Comparison of ENCODE assay signal across 24 cellular contexts in genomic region chr2:138415891-138416494, GRCh38.
DNase-seq lines count a peak whose midpoint lies in the region; ATAC-seq and TF ChIP-seq lines count a peak whose summit lies in the region.
"Had no signal": no experiment of that assay in that cellular context is flagged by ENCODE, and none has a peak within 500 bp of the region (broad histone marks: within the 10 kb centered on the region; RNA-seq: fewer than 3 reads in every experiment).

No MANE protein-coding gene starts in this region.

- no peak for ATAC-seq in HG03469 (IDR thresholded peaks at IDR 0.05; ENCODE audit: unreplicated experiment)
- ATAC-seq in naive thymus-derived CD4-positive, alpha-beta T cell, result no peak
- ATAC-seq: activated CD4-positive, alpha-beta T cell treated with anti-CD3 and anti-CD28 coated beads for 36 hours; activated naive CD4-positive, alpha-beta T cell treated with anti-CD3 and anti-CD28 coated beads, Interleukin-2, amount 50 U/mL, for 72 hours; GM12878; GM23338; left lung had no signal

- intact Hi-C loops in Calu3 (cut with micrococcal nuclease; ENCODE audit: unreplicated experiment) (no loop called here), CD14-positive monocyte (cut with micrococcal nuclease) (no loop called here)
- intact Hi-C loops in naive thymus-derived CD4-positive, alpha-beta T cell (cut with micrococcal nuclease), result no loop called here

- DNase-seq in Calu3, result no peak
- DNase-seq in HT1080 (ENCODE audit: low read depth), result peak; percentile 29
- peak; percentile 53 for DNase-seq in amniotic epithelial cell (ENCODE audit: low read depth)
- DNase-seq in fibroblast of mammary gland (ENCODE audit: low read depth), result peak; percentile 42
- no peak for DNase-seq in hepatocyte (ENCODE audit: low spot score)
- no peak for DNase-seq in CD14-positive monocyte (ENCODE audit: low spot score)
- DNase-seq in naive thymus-derived CD4-positive, alpha-beta T cell, result no peak
- DNase-seq: activated CD4-positive, alpha-beta T cell treated with anti-CD3 and anti-CD28 coated beads for 36 hours; DMS 273 treated with DMSO at 0.1 percent for 48 hours; Kasumi-1; left lung; midbrain; NCI-H1092 treated with DMSO at 0.1 percent for 48 hours; NCI-H2081; NCI-H510A; sigmoid colon had no signal

- POLR2A ChIA-PET in naive thymus-derived CD4-positive, alpha-beta T cell (lab: Charles Lee), result no interaction called here

- 61% methylated on average over 5 of the region's 5 CpGs for WGBS in hepatocyte (ENCODE audit: low lambda C conversion rate, missing lambda C conversion rate)

- H3K9me3 ChIP-seq in hepatocyte (ENCODE audit: low read depth), result no peaks in the 10 kb centered on the region
- peaks cover 0 to 18% (median 0%) of the 10 kb centered on the region in 3 experiments for H3K9me3 ChIP-seq in naive thymus-derived CD4-positive, alpha-beta T cell (ENCODE audit: control insufficient read depth in 2 of 3, low read length in 3 of 3)
- H3K9me3 ChIP-seq: sigmoid colon, suprapubic skin, vagina had no signal

- H3K4me3 Mint-ChIP-seq in Calu3 (ENCODE audit: low read depth, unreplicated experiment), result peak overlapping the region; percentile 43
- no peak overlapping the region for H3K4me3 Mint-ChIP-seq in CD14-positive monocyte
- no peak overlapping the region for H3K4me3 Mint-ChIP-seq in naive thymus-derived CD4-positive, alpha-beta T cell
- H3K4me3 Mint-ChIP-seq: activated CD4-positive, alpha-beta T cell treated with anti-CD3 and anti-CD28 coated beads for 36 hours; brain; dendritic cell treated with granulocyte-macrophage colony-stimulating factor and Interleukin-4, amounts not matched to agents 40 ng/mL and 50 ng/mL, for 4 days; GM23338 had no signal

- peak overlapping the region; percentile 69 for H3K27ac Mint-ChIP-seq in Calu3 (ENCODE audit: unreplicated experiment)
- no peak overlapping the region for H3K27ac Mint-ChIP-seq in CD14-positive monocyte
- no peak overlapping the region for H3K27ac Mint-ChIP-seq in naive thymus-derived CD4-positive, alpha-beta T cell
- H3K27ac Mint-ChIP-seq: activated CD4-positive, alpha-beta T cell treated with anti-CD3 and anti-CD28 coated beads for 36 hours; activated naive CD4-positive, alpha-beta T cell treated with anti-CD3 and anti-CD28 coated beads, Interleukin-2, amount 50 U/mL, for 72 hours; brain; dendritic cell treated with granulocyte-macrophage colony-stimulating factor and Interleukin-4, amounts not matched to agents 40 ng/mL and 50 ng/mL, for 4 days; GM23338 had no signal

- H3K9me2 ChIP-seq in hepatocyte (replicated peaks; ENCODE audit: insufficient read depth), result no peaks in the 10 kb centered on the region

- no peaks in the 10 kb centered on the region for H4K20me1 ChIP-seq in hepatocyte (ENCODE audit: insufficient read depth, poor library complexity, severe bottlenecking)

- peaks cover 8% of the 10 kb centered on the region for H3K36me3 Mint-ChIP-seq in Calu3 (ENCODE audit: insufficient read depth, unreplicated experiment)
- no peaks in the 10 kb centered on the region for H3K36me3 Mint-ChIP-seq in CD14-positive monocyte
- peaks cover 0 to 9% (median 4%) of the 10 kb centered on the region in 5 donors for H3K36me3 Mint-ChIP-seq in naive thymus-derived CD4-positive, alpha-beta T cell

- H3K27ac ChIP-seq in hepatocyte, result no peak overlapping the region
- no peak overlapping the region for H3K27ac ChIP-seq in naive thymus-derived CD4-positive, alpha-beta T cell (ENCODE audit: low read depth, low read length)
- H3K27ac ChIP-seq: left lung, sigmoid colon, suprapubic skin, vagina had no signal

- CTCF ChIA-PET in Calu3 (lab: Charles Lee), result no interaction called here
- CTCF ChIA-PET in naive thymus-derived CD4-positive, alpha-beta T cell (lab: Charles Lee), result no interaction called here

- no peaks in the 10 kb centered on the region for H3K36me3 ChIP-seq in hepatocyte (replicated peaks; ENCODE audit: insufficient read depth, low read depth)
- H3K36me3 ChIP-seq in naive thymus-derived CD4-positive, alpha-beta T cell (ENCODE audit: control insufficient read depth in 2 of 3, insufficient read depth in 3 of 3, low read length in 3 of 3), result no peaks in the 10 kb centered on the region
- H3K36me3 ChIP-seq: left lung, sigmoid colon, suprapubic skin, vagina had no signal

- no peak for TF ChIP-seq CTCF in Calu3 (IDR thresholded peaks at IDR 0.05; ENCODE audit: unreplicated experiment)
- TF ChIP-seq CTCF in fibroblast of mammary gland (conservative IDR thresholded peaks at IDR 0.05; ENCODE audit: control insufficient read depth, insufficient read depth, low read depth, low read length), result no peak
- no peak for TF ChIP-seq CTCF in hepatocyte (IDR thresholded peaks at IDR 0.05; ENCODE audit: poor library complexity)
- no peak for TF ChIP-seq CTCF in CD14-positive monocyte (IDR thresholded peaks at IDR 0.05)

- no peaks in the 10 kb centered on the region for H3K4me1 ChIP-seq in hepatocyte (ENCODE audit: insufficient read depth)
- H3K4me1 ChIP-seq in naive thymus-derived CD4-positive, alpha-beta T cell (ENCODE audit: control insufficient read depth in 2 of 2, insufficient read depth in 2 of 2, low read length in 2 of 2), result no peaks in the 10 kb centered on the region
- H3K4me1 ChIP-seq: left lung, sigmoid colon, vagina had no signal

- no peaks in the 10 kb centered on the region for H3K79me2 ChIP-seq in hepatocyte

- H3K9me3 Mint-ChIP-seq in Calu3 (ENCODE audit: low read depth, unreplicated experiment) (peaks cover 10% of the 10 kb centered on the region), CD14-positive monocyte (peaks cover 17 to 32% (median 27%) of the 10 kb centered on the region in 7 donors)
- H3K9me3 Mint-ChIP-seq in naive thymus-derived CD4-positive, alpha-beta T cell, result peaks cover 10 to 40% (median 18%) of the 10 kb centered on the region in 11 donors

- no peaks in the 10 kb centered on the region for H3K27me3 ChIP-seq in hepatocyte
- H3K27me3 ChIP-seq in naive thymus-derived CD4-positive, alpha-beta T cell (ENCODE audit: control insufficient read depth in 2 of 2, insufficient read depth in 2 of 2, low read length in 2 of 2), result no peaks in the 10 kb centered on the region
- H3K27me3 ChIP-seq: left lung, sigmoid colon, suprapubic skin, vagina had no signal

- no peak overlapping the region for H2AFZ ChIP-seq in hepatocyte
- H2AFZ ChIP-seq: GM23338 had no signal

- H3K4me2 ChIP-seq in hepatocyte, result no peak overlapping the region
- H3K4me2 ChIP-seq: GM23338 had no signal

- no TSS peak for BruUV-seq in Calu3 (replicated peaks; lab: Mats Ljungman, UMichigan)

- H3K4me1 Mint-ChIP-seq in Calu3 (ENCODE audit: low read depth, unreplicated experiment) (peaks cover 38% of the 10 kb centered on the region), CD14-positive monocyte (no peaks in the 10 kb centered on the region)
- no peaks in the 10 kb centered on the region for H3K4me1 Mint-ChIP-seq in naive thymus-derived CD4-positive, alpha-beta T cell
- H3K4me1 Mint-ChIP-seq: activated CD4-positive, alpha-beta T cell treated with anti-CD3 and anti-CD28 coated beads for 36 hours; brain; GM23338 had no signal

- H3K4me3 ChIP-seq in fibroblast of mammary gland (ENCODE audit: control insufficient read depth, low read depth, low read length) (no peak overlapping the region), hepatocyte (no peak overlapping the region)
- no peak overlapping the region for H3K4me3 ChIP-seq in naive thymus-derived CD4-positive, alpha-beta T cell (ENCODE audit: low read length)
- H3K4me3 ChIP-seq: GM12878, GM23338, left lung, sigmoid colon, suprapubic skin, vagina had no signal

- H3K27me3 Mint-ChIP-seq in Calu3 (ENCODE audit: unreplicated experiment) (no peaks in the 10 kb centered on the region), CD14-positive monocyte (ENCODE audit: low read depth in 3 of 3) (no peaks in the 10 kb centered on the region)
- H3K27me3 Mint-ChIP-seq in naive thymus-derived CD4-positive, alpha-beta T cell, result peaks cover 0 to 8% (median 0%) of the 10 kb centered on the region in 5 donors
- H3K27me3 Mint-ChIP-seq: activated CD4-positive, alpha-beta T cell treated with anti-CD3 and anti-CD28 coated beads for 36 hours; brain; dendritic cell treated with granulocyte-macrophage colony-stimulating factor and Interleukin-4, amounts not matched to agents 40 ng/mL and 50 ng/mL, for 4 days had no signal

Comparison
In these comparisons a context has a peak if more than half of its experiments do, and no peak if none do; other contexts are left out.
1. DNase-seq: peak in HT1080 (single experiment), amniotic epithelial cell (single experiment) and fibroblast of mammary gland (single experiment); none in Calu3 (single experiment), hepatocyte (single experiment), CD14-positive monocyte (single experiment) and naive thymus-derived CD4-positive, alpha-beta T cell (0 of 9).